2 cellular contexts compared by ENCODE assay signal in genomic region chr2:122663737-122664136, GRCh38.
TF ChIP-seq lines count a peak whose summit lies in the region.

No MANE protein-coding gene starts in this region.

TF ChIP-seq in SK-N-SH, 30 proteins besides CTCF, POLR2A, EP300 and RAD21 (continued from another document):
- TF ChIP-seq TEAD4 (IDR thresholded peaks at IDR 0.05; ENCODE audit: borderline replicate concordance, insufficient read depth) (no peak), MXI1 (IDR thresholded peaks at IDR 0.05; ENCODE audit: low read depth, low read length) (no peak), FOXJ3 (CRISPR knock-in tag; IDR thresholded peaks at IDR 0.05) (no peak), SIN3A (IDR thresholded peaks at IDR 0.05; ENCODE audit: borderline replicate concordance, low read depth, low read length) (no peak)

TF ChIP-seq in SK-N-SH treated with all-trans-retinoic acid at 6 μM for 48 hours, 23 proteins besides CTCF, POLR2A, EP300 and RAD21:
- no peak for TF ChIP-seq POU6F1 (CRISPR knock-in tag; IDR thresholded peaks at IDR 0.05; ENCODE audit: borderline replicate concordance, low read depth)
- no peak for TF ChIP-seq CSDC2 (CRISPR knock-in tag; IDR thresholded peaks at IDR 0.05)
